ENCODE assay signal across 1 cellular context in the genomic region with DNA sequence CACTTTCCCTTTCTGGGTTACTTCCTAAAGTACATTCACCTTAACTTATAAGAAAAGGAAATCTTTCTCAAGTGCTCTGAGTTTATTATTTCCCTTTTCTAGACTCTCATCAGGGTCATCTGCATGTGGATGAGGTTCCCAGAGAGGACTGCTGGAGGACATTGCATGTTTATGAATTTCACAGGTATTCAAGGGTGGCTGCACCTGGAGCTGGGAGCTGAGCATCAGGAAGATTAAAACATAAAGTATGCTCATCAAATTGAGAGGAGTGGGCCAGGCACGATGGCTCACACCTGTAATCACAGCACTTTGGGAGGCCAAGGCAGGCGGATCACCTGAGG.
TF ChIP-seq lines count a peak whose summit lies in the region.

No MANE protein-coding gene starts in this region.

TF ChIP-seq in GM23338, 12 proteins besides CTCF, POLR2A, EP300 and RAD21 (continued from another document):
- TF ChIP-seq, protein P1, sequence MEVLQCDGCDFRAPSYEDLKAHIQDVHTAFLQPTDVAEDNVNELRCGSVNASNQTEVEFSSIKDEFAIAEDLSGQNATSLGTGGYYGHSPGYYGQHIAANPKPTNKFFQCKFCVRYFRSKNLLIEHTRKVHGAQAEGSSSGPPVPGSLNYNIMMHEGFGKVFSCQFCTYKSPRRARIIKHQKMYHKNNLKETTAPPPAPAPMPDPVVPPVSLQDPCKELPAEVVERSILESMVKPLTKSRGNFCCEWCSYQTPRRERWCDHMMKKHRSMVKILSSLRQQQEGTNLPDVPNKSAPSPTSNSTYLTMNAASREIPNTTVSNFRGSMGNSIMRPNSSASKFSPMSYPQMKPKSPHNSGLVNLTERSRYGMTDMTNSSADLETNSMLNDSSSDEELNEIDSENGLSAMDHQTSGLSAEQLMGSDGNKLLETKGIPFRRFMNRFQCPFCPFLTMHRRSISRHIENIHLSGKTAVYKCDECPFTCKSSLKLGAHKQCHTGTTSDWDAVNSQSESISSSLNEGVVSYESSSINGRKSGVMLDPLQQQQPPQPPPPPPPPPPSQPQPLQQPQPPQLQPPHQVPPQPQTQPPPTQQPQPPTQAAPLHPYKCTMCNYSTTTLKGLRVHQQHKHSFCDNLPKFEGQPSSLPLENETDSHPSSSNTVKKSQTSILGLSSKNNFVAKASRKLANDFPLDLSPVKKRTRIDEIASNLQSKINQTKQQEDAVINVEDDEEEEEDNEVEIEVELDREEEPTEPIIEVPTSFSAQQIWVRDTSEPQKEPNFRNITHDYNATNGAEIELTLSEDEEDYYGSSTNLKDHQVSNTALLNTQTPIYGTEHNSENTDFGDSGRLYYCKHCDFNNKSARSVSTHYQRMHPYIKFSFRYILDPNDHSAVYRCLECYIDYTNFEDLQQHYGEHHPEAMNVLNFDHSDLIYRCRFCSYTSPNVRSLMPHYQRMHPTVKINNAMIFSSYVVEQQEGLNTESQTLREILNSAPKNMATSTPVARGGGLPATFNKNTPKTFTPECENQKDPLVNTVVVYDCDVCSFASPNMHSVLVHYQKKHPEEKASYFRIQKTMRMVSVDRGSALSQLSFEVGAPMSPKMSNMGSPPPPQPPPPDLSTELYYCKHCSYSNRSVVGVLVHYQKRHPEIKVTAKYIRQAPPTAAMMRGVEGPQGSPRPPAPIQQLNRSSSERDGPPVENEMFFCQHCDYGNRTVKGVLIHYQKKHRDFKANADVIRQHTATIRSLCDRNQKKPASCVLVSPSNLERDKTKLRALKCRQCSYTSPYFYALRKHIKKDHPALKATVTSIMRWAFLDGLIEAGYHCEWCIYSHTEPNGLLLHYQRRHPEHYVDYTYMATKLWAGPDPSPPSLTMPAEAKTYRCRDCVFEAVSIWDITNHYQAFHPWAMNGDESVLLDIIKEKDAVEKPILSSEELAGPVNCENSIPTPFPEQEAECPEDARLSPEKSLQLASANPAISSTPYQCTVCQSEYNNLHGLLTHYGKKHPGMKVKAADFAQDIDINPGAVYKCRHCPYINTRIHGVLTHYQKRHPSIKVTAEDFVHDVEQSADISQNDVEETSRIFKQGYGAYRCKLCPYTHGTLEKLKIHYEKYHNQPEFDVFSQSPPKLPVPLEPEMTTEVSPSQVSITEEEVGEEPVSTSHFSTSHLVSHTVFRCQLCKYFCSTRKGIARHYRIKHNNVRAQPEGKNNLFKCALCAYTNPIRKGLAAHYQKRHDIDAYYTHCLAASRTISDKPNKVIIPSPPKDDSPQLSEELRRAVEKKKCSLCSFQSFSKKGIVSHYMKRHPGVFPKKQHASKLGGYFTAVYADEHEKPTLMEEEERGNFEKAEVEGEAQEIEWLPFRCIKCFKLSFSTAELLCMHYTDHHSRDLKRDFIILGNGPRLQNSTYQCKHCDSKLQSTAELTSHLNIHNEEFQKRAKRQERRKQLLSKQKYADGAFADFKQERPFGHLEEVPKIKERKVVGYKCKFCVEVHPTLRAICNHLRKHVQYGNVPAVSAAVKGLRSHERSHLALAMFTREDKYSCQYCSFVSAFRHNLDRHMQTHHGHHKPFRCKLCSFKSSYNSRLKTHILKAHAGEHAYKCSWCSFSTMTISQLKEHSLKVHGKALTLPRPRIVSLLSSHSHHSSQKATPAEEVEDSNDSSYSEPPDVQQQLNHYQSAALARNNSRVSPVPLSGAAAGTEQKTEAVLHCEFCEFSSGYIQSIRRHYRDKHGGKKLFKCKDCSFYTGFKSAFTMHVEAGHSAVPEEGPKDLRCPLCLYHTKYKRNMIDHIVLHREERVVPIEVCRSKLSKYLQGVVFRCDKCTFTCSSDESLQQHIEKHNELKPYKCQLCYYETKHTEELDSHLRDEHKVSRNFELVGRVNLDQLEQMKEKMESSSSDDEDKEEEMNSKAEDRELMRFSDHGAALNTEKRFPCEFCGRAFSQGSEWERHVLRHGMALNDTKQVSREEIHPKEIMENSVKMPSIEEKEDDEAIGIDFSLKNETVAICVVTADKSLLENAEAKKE (CRISPR knock-in tag; IDR thresholded peaks at IDR 0.05), result no peak
- no peak for TF ChIP-seq STAT1 (IDR thresholded peaks at IDR 0.05; ENCODE audit: unreplicated experiment)
- TF ChIP-seq REST (IDR thresholded peaks at IDR 0.05; ENCODE audit: unreplicated experiment), result no peak
